Comparison of ENCODE assay signal across 8 cellular contexts in genomic region chr12:117155278-117156060, GRCh38. TPM values are rescaled to one million over a fixed set of nuclear protein-coding genes. Genes with fewer than 3 reads are reported as not detected.
DNase-seq lines count a peak whose midpoint lies in the region; ATAC-seq, FAIRE-seq and TF ChIP-seq lines count a peak whose summit lies in the region.

No MANE protein-coding gene starts in this region.

- ATAC-seq in GM21737 (IDR thresholded peaks at IDR 0.05; ENCODE audit: unreplicated experiment) (peak; percentile 60), GM12878 (peak; percentile 99)

- peaks cover 11 to 39% of the 10 kb centered on the region in 2 experiments for H3K36me3 ChIP-seq in GM12878 (ENCODE audit: control insufficient read depth in 2 of 2, insufficient read depth in 2 of 2, low read length in 1 of 2)

- H2AFZ ChIP-seq in GM12878 (ENCODE audit: control insufficient read depth, low read depth, low read length), result no peak overlapping the region

- no peak overlapping the region for H3K4me3 ChIP-seq in GM12878

- no TSS peak for BruUV-seq in GM12878 (replicated peaks; lab: Mats Ljungman, UMichigan)

- no peaks in the 10 kb centered on the region for H3K79me2 ChIP-seq in GM12878 (ENCODE audit: control insufficient read depth, insufficient read depth, low read length)

- TF ChIP-seq RAD21 in GM12878 (IDR thresholded peaks at IDR 0.05; ENCODE audit: insufficient read depth, low read depth, low read length), result peak; percentile 35

- H3K27me3 ChIP-seq in GM12878 (replicated peaks in 1 of 2; ENCODE audit: control insufficient read depth in 2 of 2, insufficient read depth in 2 of 2, low read length in 1 of 2), result no peaks in the 10 kb centered on the region

- no peaks in the 10 kb centered on the region for H4K20me1 ChIP-seq in GM12878 (ENCODE audit: control insufficient read depth, insufficient read depth)

- 80% methylated on average over 40 of the region's 47 CpGs for WGBS in GM12878 (ENCODE audit: insufficient coverage, insufficient replicate concordance, low lambda C conversion rate, missing lambda C conversion rate)

- peak; percentile 75 for FAIRE-seq in GM12878 (lab: Jason Lieb, UNC)

- POLR2A ChIA-PET in GM12878 (lab: Charles Lee), result no interaction called here

- TF ChIP-seq EP300 in GM12878 (IDR thresholded peaks at IDR 0.05; ENCODE audit: borderline replicate concordance in 1 of 2, control insufficient read depth in 1 of 2, low read depth in 2 of 2, low read length in 2 of 2), result no peak

- H3K27ac ChIP-seq in GM12878 (ENCODE audit: control insufficient read depth, insufficient read depth), result no peak overlapping the region

- in situ Hi-C loops in GM12878 (cut with MboI), result no loop called here

- H3K9me3 ChIP-seq in GM12878 (replicated peaks; ENCODE audit: control insufficient read depth, insufficient read depth, low read length), result no peaks in the 10 kb centered on the region

- peak; percentile 59 to 98 (median 85) for TF ChIP-seq CTCF in GM12878 (IDR thresholded peaks at IDR 0.05 in 2 of 3, conservative IDR thresholded peaks at IDR 0.05 in 1 of 3; ENCODE audit: control insufficient read depth in 2 of 3, extremely low read depth in 1 of 3, insufficient read depth in 1 of 3, low read depth in 3 of 3, low read length in 3 of 3)

- H3K9ac ChIP-seq in GM12878 (ENCODE audit: control insufficient read depth, insufficient read depth, low read length), result no peak overlapping the region

- intact Hi-C loops in GM12878 (cut with micrococcal nuclease; ENCODE audit: unreplicated experiment), result no loop called here

- no peaks in the 10 kb centered on the region for H3K4me1 ChIP-seq in GM12878 (ENCODE audit: control insufficient read depth, insufficient read depth, low read length)

- SMC1A ChIA-PET in GM12878 (lab: Charles Lee; ENCODE audit: uncharacterized antibody, unreplicated experiment), result no interaction called here

- TF ChIP-seq POLR2A in GM12878 (IDR thresholded peaks at IDR 0.05; ENCODE audit: low read depth, low read length), result no peak; the same call in 1 of the 2 replicates

- no peak overlapping the region for H3K4me2 ChIP-seq in GM12878 (ENCODE audit: control insufficient read depth, insufficient read depth)

- peak; percentile 57 for DNase-seq in DMS153 (lab: John Stamatoyannopoulos, UW)
- DNase-seq in NCI-H1048 (lab: John Stamatoyannopoulos, UW), result peak; percentile 81
- DNase-seq in T-helper 9 cell, result peak; percentile 59
- DNase-seq in GM12878 (ENCODE audit: low read depth, low spot score), result no peak
- peak; percentile 24 for DNase-seq in kidney glomerular epithelial cell (lab: John Stamatoyannopoulos, UW)
- DNase-seq in stimulated activated CD4-positive, alpha-beta T cell treated with anti-CD3 and anti-CD28 coated beads, TNF-alpha, amount 100 ng/mL, for 1 hour (ENCODE audit: low read depth in 3 of 3, low spot score in 1 of 3), result peak; percentile 15 to 66 (median 36)
- no peak for DNase-seq in OCI-M2 (lab: John Stamatoyannopoulos, UW; ENCODE audit: unreplicated experiment)

- CTCF ChIA-PET in GM12878 (lab: Yijun Ruan, JAX), result no interaction called here

- RAD21 ChIA-PET in GM12878 (lab: Charles Lee; ENCODE audit: unreplicated experiment), result no interaction called here

TF ChIP-seq in GM12878, 131 proteins besides CTCF, POLR2A, EP300 and RAD21 (continues in another document):
- no peak for TF ChIP-seq CBX3 (IDR thresholded peaks at IDR 0.05; ENCODE audit: borderline replicate concordance, low read depth)
- TF ChIP-seq PKNOX1 (IDR thresholded peaks at IDR 0.05), result peak; percentile 96
- TF ChIP-seq TCF3 (IDR thresholded peaks at IDR 0.05; ENCODE audit: borderline replicate concordance, insufficient read depth, low read depth, low read length), result 0 out of 2 replicates have a peak, but pooled peaks have one; percentile 35
- TF ChIP-seq PBX3 (IDR thresholded peaks at IDR 0.05; ENCODE audit: insufficient replicate concordance, low read depth, low read length), result peak; percentile 92
- TF ChIP-seq RB1 (IDR thresholded peaks at IDR 0.05; ENCODE audit: borderline replicate concordance), result 0 out of 2 replicates have a peak, but pooled peaks have one; percentile 52
- no peak for TF ChIP-seq FOS (IDR thresholded peaks at IDR 0.05; ENCODE audit: borderline replicate concordance, extremely low read depth, insufficient read length)
- TF ChIP-seq CHD1 (IDR thresholded peaks at IDR 0.05; ENCODE audit: low read depth, low read length), result no peak
- peak; percentile 35; the same call in 1 of the 2 replicates for TF ChIP-seq SMC3 (IDR thresholded peaks at IDR 0.05; ENCODE audit: borderline replicate concordance, low read length)
- TF ChIP-seq BHLHE40 (IDR thresholded peaks at IDR 0.05; ENCODE audit: borderline replicate concordance in 1 of 2, low read depth in 2 of 2, low read length in 1 of 2), result peak in 1 of 2 experiments; percentile 48; a peak in 1 of 4 replicates
- TF ChIP-seq TCF12 (IDR thresholded peaks at IDR 0.05; ENCODE audit: low read depth, low read length), result 0 out of 2 replicates have a peak, but pooled peaks have one; percentile 28
- TF ChIP-seq CREB1 (IDR thresholded peaks at IDR 0.05; ENCODE audit: low read depth), result 0 out of 2 replicates have a peak, but pooled peaks have one; percentile 15

RNA-seq across cellular contexts. Expression of gene FBXO21, which starts 34.8 kb away (rescaled TPM):
- 52.2 and 59.4 TPM in 2 replicates for total RNA-seq in GM12878 (2013; cell fraction: nucleolus; rRNA removed)
- total RNA-seq in GM12878 (2014; rRNA removed) (20.1 and 32.6 TPM in 2 replicates), GM12878 (2014; rRNA removed; fragmentation: Illumina TruSeq; extraction: Trizol) (11.9 and 12.7 TPM in 2 replicates), GM12878 (2021) (21.8 and 25.1 TPM in 2 replicates)
- polyA plus RNA-seq in GM12878 (2011; ENCODE audit: low read depth), result 6.0 TPM
- polyA plus RNA-seq in GM12878 (2011; rRNA removed) (15.7 and 16.0 TPM in 2 replicates), GM12878 (2014; fragmentation: Illumina TruSeq; extraction: Trizol) (11.5 and 15.4 TPM in 2 replicates), GM12878 (2014; fragmentation: Nextera tagmentation; extraction: Ambion mirVana) (1 to 10 TPM; 5.5 to 9.4 TPM), GM12878 (2014; rRNA removed) (26.4 TPM in 2 replicates), GM12878 (2016; fragmentation: Nextera tagmentation; extraction: Ambion mirVana) (10 to 100 TPM; 24.0 to 25.6 TPM)
- 42.9 and 46.3 TPM in 2 replicates for polyA plus RNA-seq in GM12878 (2011; cell fraction: cytosol; rRNA removed)
- polyA plus RNA-seq in GM12878 (2011; cell fraction: nucleus; rRNA removed), result 26.8 and 45.0 TPM in 2 replicates
- 10.2 and 11.6 TPM in 2 replicates for polyA plus RNA-seq in GM12878 (2012)
- 23.8 and 30.2 TPM in 2 replicates for polyA minus RNA-seq in GM12878 (2011; rRNA and poly(A)+ RNA removed)
- 15.1 and 17.0 TPM in 2 replicates for polyA minus RNA-seq in GM12878 (2011; cell fraction: cytosol; rRNA and poly(A)+ RNA removed)
- 14.1 and 27.7 TPM in 2 replicates for polyA minus RNA-seq in GM12878 (2011; cell fraction: nucleus; rRNA and poly(A)+ RNA removed)

RNA-seq across cellular contexts. Expression of gene TESC, which starts 56.3 kb away (rescaled TPM):
- 9.6 and 12.7 TPM in 2 replicates for total RNA-seq in GM12878 (2013; cell fraction: nucleolus; rRNA removed)
- total RNA-seq in GM12878 (2014; rRNA removed) (14.9 and 18.7 TPM in 2 replicates), GM12878 (2014; rRNA removed; fragmentation: Illumina TruSeq; extraction: Trizol) (6.2 and 7.6 TPM in 2 replicates), GM12878 (2021) (14.1 and 16.5 TPM in 2 replicates)
- 5.5 TPM for polyA plus RNA-seq in GM12878 (2011; ENCODE audit: low read depth)
- polyA plus RNA-seq in GM12878 (2011; rRNA removed) (27.2 and 52.1 TPM in 2 replicates), GM12878 (2014; fragmentation: Illumina TruSeq; extraction: Trizol) (3.0 and 8.1 TPM in 2 replicates), GM12878 (2014; fragmentation: Nextera tagmentation; extraction: Ambion mirVana) (1 to 10 TPM in 1 of 2 experiments, under 1 TPM in 1; 0.47 to 4.1 TPM), GM12878 (2014; rRNA removed) (15.8 and 22.8 TPM in 2 replicates), GM12878 (2016; fragmentation: Nextera tagmentation; extraction: Ambion mirVana) (10 to 100 TPM; 16.6 to 17.8 TPM)
- polyA plus RNA-seq in GM12878 (2011; cell fraction: cytosol; rRNA removed), result 60.9 and 85.9 TPM in 2 replicates
- polyA plus RNA-seq in GM12878 (2011; cell fraction: nucleus; rRNA removed), result 39.2 and 42.9 TPM in 2 replicates
- polyA plus RNA-seq in GM12878 (2012), result 18.3 and 28.3 TPM in 2 replicates
- 17.5 and 26.5 TPM in 2 replicates for polyA minus RNA-seq in GM12878 (2011; rRNA and poly(A)+ RNA removed)
- 8.8 and 10.3 TPM in 2 replicates for polyA minus RNA-seq in GM12878 (2011; cell fraction: cytosol; rRNA and poly(A)+ RNA removed)
- polyA minus RNA-seq in GM12878 (2011; cell fraction: nucleus; rRNA and poly(A)+ RNA removed), result 13.5 and 19.1 TPM in 2 replicates

Comparison
In these comparisons a context has a peak if more than half of its experiments do, and no peak if none do; other contexts are left out.
1. DNase-seq: peak in DMS153 (single experiment), NCI-H1048 (single experiment), T-helper 9 cell (single experiment), kidney glomerular epithelial cell (single experiment) and stimulated activated CD4-positive, alpha-beta T cell treated with anti-CD3 and anti-CD28 coated beads, TNF-alpha, amount 100 ng/mL, for 1 hour (3 of 3); none in GM12878 (single experiment) and OCI-M2 (single experiment).